In genomic region chr2:184268900-184269299, GRCh38 we compare ENCODE assay signal across 8 cellular contexts.
"Had no signal": no experiment of that assay in that cellular context is flagged by ENCODE, and none has a peak within 500 bp of the region (broad histone marks: within the 10 kb centered on the region; RNA-seq: fewer than 3 reads in every experiment).

No MANE protein-coding gene starts in this region.

- DNase-seq: H9, HCEC 1CT, IMR-90, KBM-7 had no signal

- H3K4me2 ChIP-seq: GM23338 had no signal

- H3K4me3 ChIP-seq: GM23338 had no signal

- FAIRE-seq: H1, H54, HTR-8/SVneo had no signal

- ATAC-seq: GM23338 had no signal

- H2AFZ ChIP-seq: GM23338 had no signal
